ENCODE assay signal across 1 cellular context in the genomic region with DNA sequence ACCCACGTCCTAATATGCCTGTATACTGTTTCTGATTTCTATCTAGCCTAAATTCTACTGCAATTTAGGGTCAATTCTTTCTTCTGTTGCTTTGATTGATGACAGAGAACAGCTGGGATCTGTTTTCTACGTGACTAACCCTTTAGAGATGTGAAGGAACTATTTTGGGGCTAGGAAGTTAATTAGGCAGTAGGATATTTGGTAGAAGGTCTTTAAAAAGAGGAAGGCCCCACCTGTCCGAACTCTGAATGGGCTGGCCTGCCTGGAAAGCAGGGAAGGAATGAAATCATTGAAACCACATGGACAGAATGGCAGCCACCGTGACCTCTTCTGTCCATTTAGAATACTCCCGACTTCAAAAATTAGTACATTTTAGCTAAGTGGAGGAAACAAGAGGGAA.
TF ChIP-seq lines count a peak whose summit lies in the region.

No MANE protein-coding gene starts in this region.

TF ChIP-seq in SK-N-SH treated with all-trans-retinoic acid at 6 μM for 48 hours, 23 proteins besides CTCF, POLR2A, EP300 and RAD21 (continued from another document):
- TF ChIP-seq SNAI2 (CRISPR knock-in tag; IDR thresholded peaks at IDR 0.05) (no peak), GLIS3 (CRISPR knock-in tag; IDR thresholded peaks at IDR 0.05) (no peak), ZNF8 (CRISPR knock-in tag; IDR thresholded peaks at IDR 0.05) (no peak), ESRRG (CRISPR knock-in tag; IDR thresholded peaks at IDR 0.05) (no peak), BACH2 (CRISPR knock-in tag; IDR thresholded peaks at IDR 0.05; ENCODE audit: borderline replicate concordance) (no peak), ISL1 (CRISPR knock-in tag; IDR thresholded peaks at IDR 0.05) (no peak)
